ENCODE assay signal across 1 cellular context in the genomic region with DNA sequence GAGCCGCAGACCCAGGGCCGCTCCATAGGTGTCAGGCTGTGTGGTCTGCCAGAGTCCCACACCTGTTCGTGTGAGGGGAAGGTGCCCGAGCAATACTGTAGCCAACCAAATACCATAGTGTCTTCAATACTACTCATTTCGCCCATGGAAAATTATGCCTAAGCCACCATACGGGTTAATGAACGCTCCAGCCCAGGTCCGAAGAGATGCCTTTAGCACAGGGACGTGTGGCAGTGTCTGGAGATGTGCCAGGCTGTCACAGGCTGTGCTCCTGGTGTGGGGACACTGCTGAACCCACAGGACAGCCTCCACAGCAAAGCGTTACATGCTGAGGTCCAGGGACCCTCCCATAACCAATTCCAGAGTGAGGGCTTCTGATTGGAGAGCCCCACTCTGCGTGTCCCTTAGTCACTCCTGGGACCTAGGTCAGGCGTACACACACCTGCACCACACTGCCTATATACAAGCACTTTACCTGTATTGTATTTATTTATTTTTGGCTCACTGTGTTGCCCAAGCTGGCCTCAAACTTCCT. TPM values are rescaled to one million over a fixed set of nuclear protein-coding genes. Genes with fewer than 3 reads are reported as not detected.
"Had no signal": no experiment of that assay in that cellular context is flagged by ENCODE, and none has a peak within 500 bp of the region (broad histone marks: within the 10 kb centered on the region; RNA-seq: fewer than 3 reads in every experiment).

No MANE protein-coding gene starts in this region.

RNA-seq across cellular contexts. Expression of a gene that starts 38.2 kb away (rescaled TPM):
- total RNA-seq: endothelial cell of umbilical vein had no signal
